13 cellular contexts compared by ENCODE assay signal in the genomic region with DNA sequence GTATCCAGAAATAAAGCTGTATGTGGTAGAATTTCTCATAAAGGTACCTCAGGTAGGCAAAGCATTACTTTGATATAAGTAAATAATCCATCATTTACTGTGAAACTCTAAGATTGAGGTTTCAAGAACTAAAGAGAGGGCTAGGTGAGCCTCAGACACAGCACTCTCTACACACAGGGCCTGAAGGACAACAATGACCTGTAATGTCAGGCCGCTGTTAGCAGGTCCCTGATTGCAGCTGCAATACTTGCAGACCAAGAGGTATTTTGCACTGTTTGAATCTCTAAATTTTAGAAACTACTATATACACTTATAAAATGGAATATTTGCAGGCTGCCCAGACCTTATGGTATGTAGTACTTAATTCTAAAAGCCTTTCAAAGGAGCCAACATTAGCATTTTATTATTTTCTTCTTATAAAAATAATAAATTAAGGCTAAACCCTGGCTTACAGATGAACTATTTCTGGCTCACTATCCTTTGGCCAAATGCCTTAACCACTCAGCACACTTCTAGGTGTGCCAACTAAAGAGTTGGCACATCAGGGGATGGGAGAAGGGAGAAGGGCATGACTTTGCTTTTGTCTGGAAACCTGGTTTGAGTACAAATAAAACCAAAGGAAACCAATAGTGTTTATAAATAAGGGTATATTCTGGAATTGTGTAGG.
DNase-seq lines count a peak whose midpoint lies in the region; ATAC-seq, FAIRE-seq and TF ChIP-seq lines count a peak whose summit lies in the region.
"Had no signal": no experiment of that assay in that cellular context is flagged by ENCODE, and none has a peak within 500 bp of the region (broad histone marks: within the 10 kb centered on the region; RNA-seq: fewer than 3 reads in every experiment).

No MANE protein-coding gene starts in this region.

- H3K9me3 Mint-ChIP-seq in CD4-positive, alpha-beta memory T cell = peaks cover 0 to 2% (median 0%) of the 10 kb centered on the region in 8 donors

- no peak for FAIRE-seq in A549 (lab: Jason Lieb, UNC)

- H3K9ac ChIP-seq in GM23248 = no peak overlapping the region

- 82% methylated on average over 1 of the region's 1 CpG for WGBS in A549 (ENCODE audit: missing lambda C conversion rate)
- WGBS in GM23248 (ENCODE audit: low coverage in 1 of 2, low lambda C conversion rate in 2 of 2, missing lambda C conversion rate in 2 of 2), 2 experiments = 97 to 100% methylated on average over 1 of the region's 1 CpG

- H3F3A ChIP-seq in GM23248 (ENCODE audit: insufficient read depth) = no peaks in the 10 kb centered on the region

- peak overlapping the region; percentile 31 for H3K4me2 ChIP-seq in A549
- H3K4me2 ChIP-seq in GM23248 (ENCODE audit: unreplicated experiment) = no peak overlapping the region

- peaks cover 27% of the 10 kb centered on the region for H3K4me1 ChIP-seq in A549
- H3K4me1 ChIP-seq in GM23248 (ENCODE audit: insufficient read depth) = no peaks in the 10 kb centered on the region
- peaks cover 8% of the 10 kb centered on the region for H3K4me1 ChIP-seq in CD4-positive, alpha-beta memory T cell (ENCODE audit: insufficient read depth, low read length)

- H3K4me3 ChIP-seq in A549 (no peak overlapping the region), GM23248 (no peak overlapping the region)
- no peak overlapping the region for H3K4me3 ChIP-seq in CD4-positive, alpha-beta memory T cell (ENCODE audit: low read length in 2 of 2)

- no peak for TF ChIP-seq POLR2A in A549 (IDR thresholded peaks at IDR 0.05; ENCODE audit: low read length)

- H3K36me3 Mint-ChIP-seq in T-helper 17 cell (ENCODE audit: low read depth) = no peaks in the 10 kb centered on the region
- H3K36me3 Mint-ChIP-seq in CD4-positive, alpha-beta memory T cell = no peaks in the 10 kb centered on the region
- H3K36me3 Mint-ChIP-seq: CD8-positive, alpha-beta T cell had no signal

- no peak for TF ChIP-seq CTCF in A549 (IDR thresholded peaks at IDR 0.05)

- POLR2A ChIA-PET in A549 (lab: Yijun Ruan, JAX) = interaction anchor here (1.3 kb wide), 1 partner anchor 67 kb away, joined by 4 read pairs; the partner anchor contains the start of gene SLC39A10
- POLR2A ChIA-PET in CD4-positive, alpha-beta memory T cell (lab: Charles Lee; ENCODE audit: partially characterized antibody) = no interaction called here

- no peak overlapping the region for H3K4me3 Mint-ChIP-seq in T-helper 17 cell
- no peak overlapping the region for H3K4me3 Mint-ChIP-seq in CD4-positive, alpha-beta memory T cell
- H3K4me3 Mint-ChIP-seq: CD8-positive, alpha-beta T cell had no signal

- CTCF ChIA-PET in A549 (lab: Yijun Ruan, JAX) = interaction anchor here (1.2 to 1.5 kb wide), 2 partner anchors 14 to 92 kb away, joined by 3 read pairs; no protein-coding TSS in a partner anchor
- CTCF ChIA-PET in CD4-positive, alpha-beta memory T cell (lab: Charles Lee; ENCODE audit: partially characterized antibody) = interaction anchor here (2.3 to 2.8 kb wide), 2 partner anchors 14 to 92 kb away, joined by 7 to 11 read pairs; no protein-coding TSS in a partner anchor

- H3K4me1 Mint-ChIP-seq in T-helper 17 cell = peaks cover 7% of the 10 kb centered on the region
- peaks cover 13 to 19% (median 16%) of the 10 kb centered on the region in 4 donors for H3K4me1 Mint-ChIP-seq in CD4-positive, alpha-beta memory T cell

- no peaks in the 10 kb centered on the region for H4K20me1 ChIP-seq in GM23248 (ENCODE audit: insufficient read depth)

- H3K27me3 Mint-ChIP-seq in T-helper 17 cell = no peaks in the 10 kb centered on the region
- no peaks in the 10 kb centered on the region for H3K27me3 Mint-ChIP-seq in CD4-positive, alpha-beta memory T cell

- H3K27me3 ChIP-seq in GM23248 (replicated peaks; ENCODE audit: insufficient read depth) = no peaks in the 10 kb centered on the region
- H3K27me3 ChIP-seq in CD4-positive, alpha-beta memory T cell (ENCODE audit: insufficient read depth, low read length) = no peaks in the 10 kb centered on the region

- ATAC-seq in A549 (peak in 1 of 2 experiments; percentile 47; a peak in 3 of 6 replicates), left cardiac atrium (peak; percentile 90 to 92), T-helper 17 cell (no peak)
- ATAC-seq: CD8-positive, alpha-beta T cell had no signal

- no peak for TF ChIP-seq EP300 in A549 (IDR thresholded peaks at IDR 0.05)

- H3K27ac ChIP-seq in A549 (peak overlapping the region; percentile 54 to 70), GM23248 (no peak overlapping the region)
- H3K27ac ChIP-seq in CD4-positive, alpha-beta memory T cell (ENCODE audit: low read depth, low read length) = no peak overlapping the region

- H2AFZ ChIP-seq in GM23248 = no peak overlapping the region

- no peak overlapping the region for H3K27ac Mint-ChIP-seq in T-helper 17 cell
- H3K27ac Mint-ChIP-seq in CD4-positive, alpha-beta memory T cell = peak overlapping the region in 1 of 7 donors; percentile 36

- H3K9me3 ChIP-seq in A549 (no peaks in the 10 kb centered on the region), GM23248 (ENCODE audit: low read depth) (no peaks in the 10 kb centered on the region), T-helper 17 cell (ENCODE audit: control insufficient read depth, low read length, poor library complexity, severe bottlenecking) (no peaks in the 10 kb centered on the region)
- H3K9me3 ChIP-seq in CD4-positive, alpha-beta memory T cell (ENCODE audit: control insufficient read depth in 1 of 2, low read length in 2 of 2) = no peaks in the 10 kb centered on the region

- DNase-seq in A549 (ENCODE audit: low read depth in 1 of 2, low spot score in 1 of 2) = no peak
- DNase-seq in GM23248 = peak; percentile 27
- no peak for DNase-seq in left cardiac atrium
- peak; percentile 30 for DNase-seq in medulla oblongata (ENCODE audit: extremely low spot score)
- no peak for DNase-seq in T-helper 17 cell
- no peak for DNase-seq in activated CD4-positive, alpha-beta T cell treated with anti-CD3 and anti-CD28 coated beads for 1 hour
- DNase-seq in CD1c-positive myeloid dendritic cell (ENCODE audit: extremely low spot score) = no peak
- no peak for DNase-seq in CD4-positive, alpha-beta memory T cell
- DNase-seq: CD8-positive, alpha-beta T cell; GF-D8; KBM-7; NCI-H1092; NCI-H748 treated with DMSO at 0.1 percent for 48 hours had no signal

- H3K79me2 ChIP-seq in GM23248 (ENCODE audit: insufficient read depth) = no peaks in the 10 kb centered on the region

- H3K36me3 ChIP-seq in GM23248 (ENCODE audit: low read depth) = no peaks in the 10 kb centered on the region
- no peaks in the 10 kb centered on the region for H3K36me3 ChIP-seq in CD4-positive, alpha-beta memory T cell (ENCODE audit: insufficient read depth, low read length)

- intact Hi-C loops in left cardiac atrium (cut with DNase I) = no loop called here
- intact Hi-C loops in CD4-positive, alpha-beta memory T cell (cut with micrococcal nuclease) = no loop called here

- in situ Hi-C loops in GM23248 (cut with MboI) = no loop called here

- H3K9me2 ChIP-seq in GM23248 (ENCODE audit: insufficient read depth) = no peaks in the 10 kb centered on the region

- no peak for TF ChIP-seq RAD21 in A549 (conservative IDR thresholded peaks at IDR 0.05 in 1 of 2, IDR thresholded peaks at IDR 0.05 in 1 of 2)

TF ChIP-seq in A549, 52 proteins besides CTCF, POLR2A, EP300 and RAD21 (continues in another document):
- TF ChIP-seq, protein P1, sequence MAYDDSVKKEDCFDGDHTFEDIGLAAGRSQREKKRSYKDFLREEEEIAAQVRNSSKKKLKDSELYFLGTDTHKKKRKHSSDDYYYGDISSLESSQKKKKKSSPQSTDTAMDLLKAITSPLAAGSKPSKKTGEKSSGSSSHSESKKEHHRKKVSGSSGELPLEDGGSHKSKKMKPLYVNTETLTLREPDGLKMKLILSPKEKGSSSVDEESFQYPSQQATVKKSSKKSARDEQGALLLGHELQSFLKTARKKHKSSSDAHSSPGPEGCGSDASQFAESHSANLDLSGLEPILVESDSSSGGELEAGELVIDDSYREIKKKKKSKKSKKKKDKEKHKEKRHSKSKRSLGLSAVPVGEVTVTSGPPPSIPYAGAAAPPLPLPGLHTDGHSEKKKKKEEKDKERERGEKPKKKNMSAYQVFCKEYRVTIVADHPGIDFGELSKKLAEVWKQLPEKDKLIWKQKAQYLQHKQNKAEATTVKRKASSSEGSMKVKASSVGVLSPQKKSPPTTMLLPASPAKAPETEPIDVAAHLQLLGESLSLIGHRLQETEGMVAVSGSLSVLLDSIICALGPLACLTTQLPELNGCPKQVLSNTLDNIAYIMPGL (CRISPR knock-in tag; IDR thresholded peaks at IDR 0.05; ENCODE audit: borderline replicate concordance) = no peak
- TF ChIP-seq HEYL (CRISPR knock-in tag; IDR thresholded peaks at IDR 0.05) (no peak), BHLHE40 (IDR thresholded peaks at IDR 0.05; ENCODE audit: low read depth, low read length) (no peak), NPAS2 (CRISPR knock-in tag; IDR thresholded peaks at IDR 0.05; ENCODE audit: borderline replicate concordance) (no peak), CEBPB (IDR thresholded peaks at IDR 0.05) (no peak), E2F6 (IDR thresholded peaks at IDR 0.05; ENCODE audit: borderline replicate concordance, low read depth) (no peak), ZNF302 (CRISPR knock-in tag; IDR thresholded peaks at IDR 0.05) (no peak), SREBF2 (IDR thresholded peaks at IDR 0.05) (no peak), BCL3 (IDR thresholded peaks at IDR 0.05) (no peak), KDM5A (IDR thresholded peaks at IDR 0.05) (no peak)
- TF ChIP-seq, protein P2, sequence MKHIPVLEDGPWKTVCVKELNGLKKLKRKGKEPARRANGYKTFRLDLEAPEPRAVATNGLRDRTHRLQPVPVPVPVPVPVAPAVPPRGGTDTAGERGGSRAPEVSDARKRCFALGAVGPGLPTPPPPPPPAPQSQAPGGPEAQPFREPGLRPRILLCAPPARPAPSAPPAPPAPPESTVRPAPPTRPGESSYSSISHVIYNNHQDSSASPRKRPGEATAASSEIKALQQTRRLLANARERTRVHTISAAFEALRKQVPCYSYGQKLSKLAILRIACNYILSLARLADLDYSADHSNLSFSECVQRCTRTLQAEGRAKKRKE (CRISPR knock-in tag; IDR thresholded peaks at IDR 0.05; ENCODE audit: low read depth) = no peak

Comparison
In these comparisons a context has a peak if more than half of its experiments do, and no peak if none do; other contexts are left out.
1. DNase-seq: peak in GM23248 (single experiment) and medulla oblongata (single experiment); none in A549 (0 of 2), left cardiac atrium (single experiment), T-helper 17 cell (0 of 3), activated CD4-positive, alpha-beta T cell treated with anti-CD3 and anti-CD28 coated beads for 1 hour (single experiment), CD1c-positive myeloid dendritic cell (single experiment) and CD4-positive, alpha-beta memory T cell (0 of 5).
2. H3K27ac ChIP-seq: peak in A549 (2 of 2); none in GM23248 (single experiment) and CD4-positive, alpha-beta memory T cell (single experiment).